Comparison of ENCODE assay signal across 8 cellular contexts in genomic region chr2:3461781-3462492, GRCh38. TPM values are rescaled to one million over a fixed set of nuclear protein-coding genes. Genes with fewer than 3 reads are reported as not detected.
A peak's percentile ranks its signal among the peaks of the same experiment; 100 is the strongest.
DNase-seq lines count a peak whose midpoint lies in the region; ATAC-seq and TF ChIP-seq lines count a peak whose summit lies in the region.

No MANE protein-coding gene starts in this region.

- H3K9me3 ChIP-seq in breast epithelium (no peaks in the 10 kb centered on the region), stomach (no peaks in the 10 kb centered on the region)

- peak; percentile 52 for DNase-seq in activated effector memory CD4-positive, alpha-beta T cell treated with anti-CD3 and anti-CD28 coated beads, Interleukin-2, amount 50 U/mL, for 16 hours
- no peak for DNase-seq in activated effector memory CD4-positive, alpha-beta T cell treated with Interleukin-2 at 50 U/mL for 16 hours
- DNase-seq in NOMO-1 treated with DMSO at 0.1 percent for 48 hours (lab: John Stamatoyannopoulos, UW; ENCODE audit: unreplicated experiment): peak; percentile 38
- DNase-seq in breast epithelium (ENCODE audit: low spot score in 2 of 2): no peak
- DNase-seq in kidney tubule cell (ENCODE audit: low spot score): peak; percentile 55
- no peak for DNase-seq in stomach

- no peaks in the 10 kb centered on the region for H3K4me1 ChIP-seq in breast epithelium
- H3K4me1 ChIP-seq in stomach: peaks cover 0 to 9% (median 0%) of the 10 kb centered on the region in 4 donors

- peak; percentile 62 for ATAC-seq in GM21360 (IDR thresholded peaks at IDR 0.05; ENCODE audit: unreplicated experiment)
- ATAC-seq in HG03460 (IDR thresholded peaks at IDR 0.05; ENCODE audit: unreplicated experiment): peak; percentile 77

- H3K27me3 ChIP-seq in breast epithelium (no peaks in the 10 kb centered on the region), stomach (no peaks in the 10 kb centered on the region)

- peaks cover 9% of the 10 kb centered on the region for H3K36me3 ChIP-seq in breast epithelium
- H3K36me3 ChIP-seq in stomach: peaks cover 25 to 93% (median 91%) of the 10 kb centered on the region in 4 donors

- H3K4me3 ChIP-seq in breast epithelium (peak overlapping the region in 1 of 3 donors; percentile 25), stomach (no peak overlapping the region)

- intact Hi-C loops in breast epithelium (cut with DNase I; ENCODE audit: low total_unique reads) (no loop called here), stomach (cut with DNase I; ENCODE audit: low total_unique reads) (no loop called here)

- TF ChIP-seq CTCF in breast epithelium (IDR thresholded peaks at IDR 0.05): peak; percentile 70 to 86 (median 85)
- peak in 5 of 7 experiments; percentile 61 to 95 (median 83) for TF ChIP-seq CTCF in stomach (IDR thresholded peaks at IDR 0.05)

- no peak for TF ChIP-seq EP300 in stomach (IDR thresholded peaks at IDR 0.05)

- H3K27ac ChIP-seq in breast epithelium: peak overlapping the region in 1 of 2 donors; percentile 80
- peak overlapping the region in 4 of 5 donors; percentile 2 to 49 (median 18) for H3K27ac ChIP-seq in stomach

- WGBS in stomach, 5 donors: 71 to 79% (median 73%) methylated on average over 7 to 12 of the region's 12 CpGs

- TF ChIP-seq POLR2A in breast epithelium (IDR thresholded peaks at IDR 0.05) (no peak), stomach (IDR thresholded peaks at IDR 0.05) (no peak)

RNA-seq across cellular contexts. Expression of gene ADI1, which starts 57.4 kb away (rescaled TPM):
- total RNA-seq in breast epithelium (10 to 100 TPM; 47.2 to 81.3 (median 78.2) TPM), stomach (10 to 100 TPM; 25.1 to 67.7 (median 56.2) TPM)
- polyA plus RNA-seq in stomach: 100 to 1,000 TPM in 2 of 3 donors, 10 to 100 TPM in 1; 78.3 to 124 (median 110) TPM

Comparison
In these comparisons a context has a peak if more than half of its experiments do, and no peak if none do; other contexts are left out.
1. DNase-seq: peak in activated effector memory CD4-positive, alpha-beta T cell treated with anti-CD3 and anti-CD28 coated beads, Interleukin-2, amount 50 U/mL, for 16 hours (single experiment), NOMO-1 treated with DMSO at 0.1 percent for 48 hours (single experiment) and kidney tubule cell (single experiment); none in activated effector memory CD4-positive, alpha-beta T cell treated with Interleukin-2 at 50 U/mL for 16 hours (single experiment), breast epithelium (0 of 2) and stomach (single experiment).